ENCODE assay signal across 1 cellular context in genomic region chr16:87661561-87661960, GRCh38.
TF ChIP-seq lines count a peak whose summit lies in the region.

No MANE protein-coding gene starts in this region.

TF ChIP-seq in HepG2, 621 proteins besides CTCF, POLR2A, EP300 and RAD21 (continued from another document and continues in another):
- peak; percentile 76 for TF ChIP-seq ZBED4 (CRISPR knock-in tag; IDR thresholded peaks at IDR 0.05; ENCODE audit: borderline replicate concordance)
- TF ChIP-seq MEF2D (CRISPR knock-in tag; IDR thresholded peaks at IDR 0.05) = 0 out of 2 replicates have a peak, but pooled peaks have one; percentile 36
- no peak for TF ChIP-seq ZNF615 (CRISPR knock-in tag; IDR thresholded peaks at IDR 0.05; ENCODE audit: borderline replicate concordance)
- no peak for TF ChIP-seq TBL1XR1 (IDR thresholded peaks at IDR 0.05; ENCODE audit: borderline replicate concordance, low read length, partially characterized antibody)
- TF ChIP-seq SOX13 (IDR thresholded peaks at IDR 0.05) = no peak
- no peak for TF ChIP-seq SOX13 (CRISPR knock-in tag; conservative IDR thresholded peaks at IDR 0.05 in 1 of 2, IDR thresholded peaks at IDR 0.05 in 1 of 2)
- TF ChIP-seq TARDBP (CRISPR knock-in tag; IDR thresholded peaks at IDR 0.05) = no peak
- peak; percentile 41; the same call in 1 of the 2 replicates for TF ChIP-seq PATZ1 (CRISPR knock-in tag; IDR thresholded peaks at IDR 0.05)
- peak; percentile 87; the same call in 1 of the 2 replicates for TF ChIP-seq ZNF256 (CRISPR knock-in tag; conservative IDR thresholded peaks at IDR 0.05)
- TF ChIP-seq ZNF781 (CRISPR knock-in tag; IDR thresholded peaks at IDR 0.05; ENCODE audit: borderline replicate concordance, not compliant biosample characterization) = no peak
- TF ChIP-seq ZNF646 (CRISPR knock-in tag; IDR thresholded peaks at IDR 0.05) = no peak
- no peak; the same call in 1 of the 2 replicates for TF ChIP-seq ZNF274 (CRISPR knock-in tag; IDR thresholded peaks at IDR 0.05)
- peak; percentile 50 for TF ChIP-seq THAP11 (CRISPR knock-in tag; IDR thresholded peaks at IDR 0.05)
- peak; percentile 72; the same call in 1 of the 2 replicates for TF ChIP-seq ZNF557 (CRISPR knock-in tag; IDR thresholded peaks at IDR 0.05)
- no peak for TF ChIP-seq KMT2A (CRISPR knock-in tag; IDR thresholded peaks at IDR 0.05)
- no peak for TF ChIP-seq FOXM1 (CRISPR knock-in tag; IDR thresholded peaks at IDR 0.05)
- no peak for TF ChIP-seq POGK (CRISPR knock-in tag; conservative IDR thresholded peaks at IDR 0.05)
- TF ChIP-seq ZNF589 (CRISPR knock-in tag; conservative IDR thresholded peaks at IDR 0.05) = peak; percentile 78
- TF ChIP-seq DBP (CRISPR knock-in tag; IDR thresholded peaks at IDR 0.05; ENCODE audit: not compliant biosample characterization) = peak; percentile 89
- no peak for TF ChIP-seq TAF15 (IDR thresholded peaks at IDR 0.05; ENCODE audit: low read depth, low read length, poor library complexity, severe bottlenecking)
- peak; percentile 73; the same call in 1 of the 2 replicates for TF ChIP-seq HOXA9 (CRISPR knock-in tag; IDR thresholded peaks at IDR 0.05; ENCODE audit: borderline replicate concordance)
- no peak for TF ChIP-seq HOXA7 (CRISPR knock-in tag; IDR thresholded peaks at IDR 0.05)
- no peak for TF ChIP-seq ZNF816 (CRISPR knock-in tag; IDR thresholded peaks at IDR 0.05; ENCODE audit: borderline replicate concordance)
- TF ChIP-seq SMARCE1 (IDR thresholded peaks at IDR 0.05; ENCODE audit: borderline replicate concordance) = no peak
- no peak for TF ChIP-seq KDM5A (IDR thresholded peaks at IDR 0.05; ENCODE audit: borderline replicate concordance, low read length)
- 0 out of 2 replicates have a peak, but pooled peaks have one; percentile 12 for TF ChIP-seq GATAD2A (CRISPR knock-in tag; IDR thresholded peaks at IDR 0.05)
- TF ChIP-seq HDAC2 (CRISPR knock-in tag; IDR thresholded peaks at IDR 0.05) = peak; percentile 60; the same call in 1 of the 2 replicates
- no peak for TF ChIP-seq TRAFD1 (CRISPR knock-in tag; IDR thresholded peaks at IDR 0.05; ENCODE audit: borderline replicate concordance)
- TF ChIP-seq ZNF3 (CRISPR knock-in tag; IDR thresholded peaks at IDR 0.05) = no peak
- TF ChIP-seq PHF5A (CRISPR knock-in tag; IDR thresholded peaks at IDR 0.05; ENCODE audit: low read depth, unreplicated experiment) = no peak
- no peak for TF ChIP-seq POLR2AphosphoS5 (IDR thresholded peaks at IDR 0.05; ENCODE audit: low read depth, low read length)
- TF ChIP-seq CSRNP1 (CRISPR knock-in tag; IDR thresholded peaks at IDR 0.05) = 0 out of 2 replicates have a peak, but pooled peaks have one; percentile 23
- TF ChIP-seq PHF20 (CRISPR knock-in tag; IDR thresholded peaks at IDR 0.05) = no peak
- TF ChIP-seq HNF4A (CRISPR knock-in tag; IDR thresholded peaks at IDR 0.05) = no peak
- no peak for TF ChIP-seq CREB1 (IDR thresholded peaks at IDR 0.05)
- TF ChIP-seq CREB1 (CRISPR knock-in tag; IDR thresholded peaks at IDR 0.05) = no peak
- peak; percentile 91 for TF ChIP-seq ETV6 (CRISPR knock-in tag; conservative IDR thresholded peaks at IDR 0.05)
- no peak for TF ChIP-seq ZNF737 (CRISPR knock-in tag; IDR thresholded peaks at IDR 0.05; ENCODE audit: borderline replicate concordance)
- no peak for TF ChIP-seq ZNF510 (CRISPR knock-in tag; IDR thresholded peaks at IDR 0.05; ENCODE audit: low read depth)
- TF ChIP-seq ATF1 (CRISPR knock-in tag; IDR thresholded peaks at IDR 0.05) = no peak
- TF ChIP-seq DPF2 (CRISPR knock-in tag; IDR thresholded peaks at IDR 0.05; ENCODE audit: borderline replicate concordance, low read depth) = no peak
- no peak for TF ChIP-seq ZNF20 (CRISPR knock-in tag; IDR thresholded peaks at IDR 0.05)
- no peak for TF ChIP-seq NFRKB (IDR thresholded peaks at IDR 0.05)
- TF ChIP-seq ZNF547 (CRISPR knock-in tag; IDR thresholded peaks at IDR 0.05) = no peak
- no peak for TF ChIP-seq ZKSCAN1 (IDR thresholded peaks at IDR 0.05; ENCODE audit: low read length)
- TF ChIP-seq ZNF841 (CRISPR knock-in tag; IDR thresholded peaks at IDR 0.05; ENCODE audit: borderline replicate concordance) = peak; percentile 67; the same call in 1 of the 2 replicates
- no peak for TF ChIP-seq NBN (conservative IDR thresholded peaks at IDR 0.05)
- TF ChIP-seq CC2D1A (CRISPR knock-in tag; IDR thresholded peaks at IDR 0.05) = no peak
- TF ChIP-seq HMGA1 (CRISPR knock-in tag; conservative IDR thresholded peaks at IDR 0.05) = no peak
